ENCODE assay signal across 29 cellular contexts in the genomic region with DNA sequence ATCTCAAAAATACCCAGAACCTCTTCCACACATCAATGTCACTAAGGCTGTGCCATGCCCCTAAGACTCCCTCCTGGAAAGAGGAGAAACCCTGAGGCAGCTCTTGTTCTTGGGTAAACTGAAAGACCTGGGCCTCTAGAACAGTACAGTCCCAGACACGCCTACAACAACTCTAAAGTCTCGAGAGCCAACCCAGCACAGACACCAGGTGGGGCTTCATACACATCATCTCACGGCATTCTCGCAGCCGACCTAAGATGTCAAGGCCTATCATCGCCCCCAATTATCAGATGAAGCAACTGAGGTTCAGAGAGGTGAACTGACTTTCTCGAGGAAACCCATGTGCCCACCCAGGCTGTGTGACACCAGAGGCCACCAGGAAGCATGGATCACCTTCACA.
DNase-seq lines count a peak whose midpoint lies in the region; ATAC-seq and TF ChIP-seq lines count a peak whose summit lies in the region.
"Had no signal": no experiment of that assay in that cellular context is flagged by ENCODE, and none has a peak within 500 bp of the region (broad histone marks: within the 10 kb centered on the region; RNA-seq: fewer than 3 reads in every experiment).

No MANE protein-coding gene starts in this region.

- POLR2A ChIA-PET in activated CD4-positive, alpha-beta T cell treated with anti-CD3 and anti-CD28 coated beads for 36 hours (lab: Charles Lee), result no interaction called here
- POLR2A ChIA-PET in CD8-positive, alpha-beta T cell (lab: Charles Lee), result no interaction called here

- H3K27ac Mint-ChIP-seq in activated CD4-positive, alpha-beta T cell treated with anti-CD3 and anti-CD28 coated beads for 36 hours, result no peak overlapping the region
- no peak overlapping the region for H3K27ac Mint-ChIP-seq in activated CD4-positive, alpha-beta T cell treated with anti-CD3 and anti-CD28 coated beads, Interleukin-2, amount 10 ng/mL, durations not matched to agents 24 days and 14 days
- no peak overlapping the region for H3K27ac Mint-ChIP-seq in CD8-positive, alpha-beta T cell
- H3K27ac Mint-ChIP-seq in brain (peak overlapping the region in 3 of 5 experiments; percentile 33 to 95 (median 82)), nephron (peak overlapping the region; percentile 90 to 92 (median 92))
- H3K27ac Mint-ChIP-seq: stimulated activated naive B cell treated with anti-CD40 and anti-IgM and Interleukin-4, amounts not matched to agents 10 μg/mL and 1 μg/mL and 100 μg/mL, for 72 hours had no signal

- CTCF ChIA-PET in activated CD4-positive, alpha-beta T cell treated with anti-CD3 and anti-CD28 coated beads for 36 hours (lab: Charles Lee), result interaction anchor here (0.6 to 1.3 kb wide), 3 partner anchors 8 to 218 kb away, joined by 3 to 4 read pairs (median 3); no protein-coding TSS in a partner anchor
- CTCF ChIA-PET in CD8-positive, alpha-beta T cell (lab: Charles Lee), result interaction anchor here (0.5 to 2.7 kb wide), 4 partner anchors 11 to 219 kb away, joined by 3 to 15 read pairs (median 4); no protein-coding TSS in a partner anchor

- no peaks in the 10 kb centered on the region for H3K4me1 ChIP-seq in CD8-positive, alpha-beta T cell (ENCODE audit: insufficient read depth, low read length)
- H3K4me1 ChIP-seq: colonic mucosa had no signal

- peaks cover 3% of the 10 kb centered on the region for H3K4me1 Mint-ChIP-seq in activated CD4-positive, alpha-beta T cell treated with anti-CD3 and anti-CD28 coated beads for 36 hours
- H3K4me1 Mint-ChIP-seq in activated CD4-positive, alpha-beta T cell treated with anti-CD3 and anti-CD28 coated beads, Interleukin-2, amount 10 ng/mL, durations not matched to agents 24 days and 14 days, result peaks cover 21% of the 10 kb centered on the region
- H3K4me1 Mint-ChIP-seq in CD8-positive, alpha-beta T cell (ENCODE audit: low read depth), result peaks cover 48% of the 10 kb centered on the region
- H3K4me1 Mint-ChIP-seq in brain (peaks cover 78% of the 10 kb centered on the region), nephron (peaks cover 76% of the 10 kb centered on the region)
- H3K4me1 Mint-ChIP-seq: stimulated activated naive B cell treated with anti-CD40 and anti-IgM and Interleukin-4, amounts not matched to agents 10 μg/mL and 1 μg/mL and 100 μg/mL, for 72 hours had no signal

- H3K4me3 ChIP-seq in CD8-positive, alpha-beta T cell (ENCODE audit: low read depth, low read length), result no peak overlapping the region
- H3K4me3 ChIP-seq: colonic mucosa, PC-9, prostate gland, testis had no signal

- H3K4me3 Mint-ChIP-seq in activated CD4-positive, alpha-beta T cell treated with anti-CD3 and anti-CD28 coated beads for 36 hours, result no peak overlapping the region
- H3K4me3 Mint-ChIP-seq in activated CD4-positive, alpha-beta T cell treated with anti-CD3 and anti-CD28 coated beads, Interleukin-2, amount 10 ng/mL, durations not matched to agents 24 days and 14 days, result no peak overlapping the region
- H3K4me3 Mint-ChIP-seq in CD8-positive, alpha-beta T cell, result no peak overlapping the region
- H3K4me3 Mint-ChIP-seq in brain (no peak overlapping the region), nephron (no peak overlapping the region)
- H3K4me3 Mint-ChIP-seq: CD4-positive, CD25-positive, alpha-beta regulatory T cell; effector memory CD8-positive, alpha-beta T cell; stimulated activated naive B cell treated with anti-CD40 and anti-IgM and Interleukin-4, amounts not matched to agents 10 μg/mL and 1 μg/mL and 100 μg/mL, for 72 hours had no signal

- no peaks in the 10 kb centered on the region for H3K36me3 Mint-ChIP-seq in activated CD4-positive, alpha-beta T cell treated with anti-CD3 and anti-CD28 coated beads for 36 hours (ENCODE audit: low read depth)
- peaks cover 8% of the 10 kb centered on the region for H3K36me3 Mint-ChIP-seq in activated CD4-positive, alpha-beta T cell treated with anti-CD3 and anti-CD28 coated beads, Interleukin-2, amount 10 ng/mL, durations not matched to agents 24 days and 14 days (ENCODE audit: low read depth)
- H3K36me3 Mint-ChIP-seq in CD8-positive, alpha-beta T cell, result peaks cover 6% of the 10 kb centered on the region
- H3K36me3 Mint-ChIP-seq in brain (no peaks in the 10 kb centered on the region), nephron (ENCODE audit: low read depth) (peaks cover 13% of the 10 kb centered on the region)
- H3K36me3 Mint-ChIP-seq: stimulated activated naive B cell treated with anti-CD40 and anti-IgM and Interleukin-4, amounts not matched to agents 10 μg/mL and 1 μg/mL and 100 μg/mL, for 72 hours had no signal

- no peak overlapping the region for H3K27ac ChIP-seq in CD8-positive, alpha-beta T cell (ENCODE audit: low read depth, low read length)
- H3K27ac ChIP-seq: colonic mucosa, neutrophil, PC-9 had no signal

- H3K36me3 ChIP-seq in CD8-positive, alpha-beta T cell (ENCODE audit: insufficient read depth, low read length), result no peaks in the 10 kb centered on the region
- H3K36me3 ChIP-seq: colonic mucosa, neutrophil, prostate gland had no signal

- no peaks in the 10 kb centered on the region for H3K9me3 ChIP-seq in CD8-positive, alpha-beta T cell (ENCODE audit: low read length)
- H3K9me3 ChIP-seq: colonic mucosa, neutrophil, prostate gland, testis had no signal

- no peaks in the 10 kb centered on the region for H3K27me3 ChIP-seq in CD8-positive, alpha-beta T cell (ENCODE audit: insufficient read depth, low read length)
- H3K27me3 ChIP-seq: colonic mucosa, neutrophil, testis had no signal

- H3K9me3 Mint-ChIP-seq in activated CD4-positive, alpha-beta T cell treated with anti-CD3 and anti-CD28 coated beads for 36 hours (ENCODE audit: low read depth), result no peaks in the 10 kb centered on the region
- H3K9me3 Mint-ChIP-seq in activated CD4-positive, alpha-beta T cell treated with anti-CD3 and anti-CD28 coated beads, Interleukin-2, amount 10 ng/mL, durations not matched to agents 24 days and 14 days, result no peaks in the 10 kb centered on the region
- no peaks in the 10 kb centered on the region for H3K9me3 Mint-ChIP-seq in CD8-positive, alpha-beta T cell
- H3K9me3 Mint-ChIP-seq in brain (no peaks in the 10 kb centered on the region), nephron (no peaks in the 10 kb centered on the region)
- H3K9me3 Mint-ChIP-seq: CD4-positive, CD25-positive, alpha-beta regulatory T cell; effector memory CD8-positive, alpha-beta T cell; stimulated activated naive B cell treated with anti-CD40 and anti-IgM and Interleukin-4, amounts not matched to agents 10 μg/mL and 1 μg/mL and 100 μg/mL, for 72 hours had no signal

- no peak for TF ChIP-seq CTCF in CD8-positive, alpha-beta T cell (IDR thresholded peaks at IDR 0.05)
- TF ChIP-seq CTCF in brain (conservative IDR thresholded peaks at IDR 0.05), result no peak
- TF ChIP-seq CTCF in nephron (IDR thresholded peaks at IDR 0.05; ENCODE audit: unreplicated experiment in 3 of 3), result no peak

- H3K27me3 Mint-ChIP-seq in activated CD4-positive, alpha-beta T cell treated with anti-CD3 and anti-CD28 coated beads for 36 hours, result no peaks in the 10 kb centered on the region
- H3K27me3 Mint-ChIP-seq in activated CD4-positive, alpha-beta T cell treated with anti-CD3 and anti-CD28 coated beads, Interleukin-2, amount 10 ng/mL, durations not matched to agents 24 days and 14 days, result no peaks in the 10 kb centered on the region
- H3K27me3 Mint-ChIP-seq in CD8-positive, alpha-beta T cell (ENCODE audit: low read depth), result no peaks in the 10 kb centered on the region
- H3K27me3 Mint-ChIP-seq in brain (no peaks in the 10 kb centered on the region), nephron (ENCODE audit: low read depth) (peaks cover 4% of the 10 kb centered on the region)
- H3K27me3 Mint-ChIP-seq: CD4-positive, CD25-positive, alpha-beta regulatory T cell; effector memory CD8-positive, alpha-beta T cell; stimulated activated naive B cell treated with anti-CD40 and anti-IgM and Interleukin-4, amounts not matched to agents 10 μg/mL and 1 μg/mL and 100 μg/mL, for 72 hours had no signal

- intact Hi-C loops in activated CD4-positive, alpha-beta T cell treated with anti-CD3 and anti-CD28 coated beads for 36 hours (cut with DNase I, micrococcal nuclease), result no loop called here
- intact Hi-C loops in activated CD4-positive, alpha-beta T cell treated with anti-CD3 and anti-CD28 coated beads, Interleukin-2, amount 10 ng/mL, durations not matched to agents 24 days and 14 days (cut with micrococcal nuclease), result no loop called here
- intact Hi-C loops in CD8-positive, alpha-beta T cell (cut with DNase I, micrococcal nuclease), result loop anchor here (2.0 to 5.0 kb wide), 3 partner anchors 42 to 218 kb away; no protein-coding TSS in a partner anchor

- no peak for DNase-seq in activated CD4-positive, alpha-beta T cell treated with anti-CD3 and anti-CD28 coated beads for 36 hours
- DNase-seq in activated CD4-positive, alpha-beta T cell treated with anti-CD3 and anti-CD28 coated beads, Interleukin-2, amount 10 ng/mL, durations not matched to agents 24 days and 14 days, result no peak
- DNase-seq in CD8-positive, alpha-beta T cell, result peak in 1 of 7 experiments; percentile 55
- DNase-seq in NCI-H510A (lab: John Stamatoyannopoulos, UW) (no peak), NCI-H146 (lab: John Stamatoyannopoulos, UW) (no peak)
- DNase-seq: activated CD4-positive, alpha-beta T cell treated with anti-CD3 and anti-CD28 coated beads, Interleukin-2, amount 50 U/mL, for 48 hours; activated CD8-positive, alpha-beta memory T cell treated with anti-CD3 and anti-CD28 coated beads, Interleukin-2, amount 50 U/mL, for 48 hours; activated gamma-delta T cell; amniotic stem cell; colonic mucosa; effector memory CD8-positive, alpha-beta T cell; foreskin melanocyte; hippocampal formation; IMR-90; left colon; NCI-H1694; NCI-H510A treated with DMSO at 0.1 percent for 48 hours; PC-9; Right ventricle myocardium superior; stimulated activated naive B cell treated with anti-CD40 and anti-IgM and Interleukin-4, amounts not matched to agents 10 μg/mL and 1 μg/mL and 100 μg/mL, for 72 hours; T1000; testis had no signal

- peak; percentile 41 for ATAC-seq in activated CD4-positive, alpha-beta T cell treated with anti-CD3 and anti-CD28 coated beads for 36 hours
- peak; percentile 54 for ATAC-seq in CD8-positive, alpha-beta T cell
- no peak for ATAC-seq in GM19455 (IDR thresholded peaks at IDR 0.05; ENCODE audit: unreplicated experiment)
- ATAC-seq: effector memory CD8-positive, alpha-beta T cell; esophagus mucosa; left colon; stimulated activated naive B cell treated with anti-CD40 and anti-IgM and Interleukin-4, amounts not matched to agents 10 μg/mL and 1 μg/mL and 100 μg/mL, for 72 hours had no signal

Comparison
In these comparisons a context has a peak if more than half of its experiments do, and no peak if none do; other contexts are left out.
1. H3K27ac Mint-ChIP-seq: peak in brain (3 of 5) and nephron (3 of 3); none in activated CD4-positive, alpha-beta T cell treated with anti-CD3 and anti-CD28 coated beads for 36 hours (single experiment), activated CD4-positive, alpha-beta T cell treated with anti-CD3 and anti-CD28 coated beads, Interleukin-2, amount 10 ng/mL, durations not matched to agents 24 days and 14 days (single experiment) and CD8-positive, alpha-beta T cell (single experiment).
2. intact Hi-C loops: an anchor here in CD8-positive, alpha-beta T cell (2.0 to 5.0 kb wide); none called in activated CD4-positive, alpha-beta T cell treated with anti-CD3 and anti-CD28 coated beads for 36 hours and activated CD4-positive, alpha-beta T cell treated with anti-CD3 and anti-CD28 coated beads, Interleukin-2, amount 10 ng/mL, durations not matched to agents 24 days and 14 days.